ENCODE assay signal across 16 cellular contexts in genomic region chr16:85326794-85327181, GRCh38.
"Had no signal": no experiment of that assay in that cellular context is flagged by ENCODE, and none has a peak within 500 bp of the region (broad histone marks: within the 10 kb centered on the region; RNA-seq: fewer than 3 reads in every experiment).

No MANE protein-coding gene starts in this region.

- H3K36me3 Mint-ChIP-seq: activated CD4-positive, alpha-beta memory T cell treated with anti-CD3 and anti-CD28 coated beads for 36 hours; activated naive CD8-positive, alpha-beta T cell treated with anti-CD3 and anti-CD28 coated beads for 36 hours had no signal

- H3K9me3 Mint-ChIP-seq: activated CD4-positive, alpha-beta memory T cell treated with anti-CD3 and anti-CD28 coated beads for 36 hours; activated naive CD8-positive, alpha-beta T cell treated with anti-CD3 and anti-CD28 coated beads for 36 hours; activated T-cell treated with anti-CD3 and anti-CD28 coated beads, Interleukin-2, amount 50 U/mL, for 4 hours had no signal

- H3K27me3 ChIP-seq: ovary, transverse colon had no signal

- H3K27ac ChIP-seq: dorsolateral prefrontal cortex, esophagus squamous epithelium, lower lobe of right lung, ovary, transverse colon had no signal

- H3K4me3 ChIP-seq: dorsolateral prefrontal cortex, esophagus squamous epithelium, lower lobe of right lung, ovary, transverse colon had no signal

- ATAC-seq: activated CD4-positive, CD25-positive, alpha-beta regulatory T cell treated with anti-CD3 and anti-CD28 coated beads, Interleukin-2, amount 50 U/mL, for 24 hours; activated T-cell treated with anti-CD3 and anti-CD28 coated beads, Interleukin-2, amount 50 U/mL, for 4 hours; left cardiac atrium; lower lobe of right lung had no signal

- H3K9me3 ChIP-seq: esophagus squamous epithelium, lower lobe of right lung, ovary, transverse colon had no signal

- H3K36me3 ChIP-seq: esophagus squamous epithelium, lower lobe of right lung, ovary, transverse colon had no signal

- H3K27ac Mint-ChIP-seq: activated CD4-positive, alpha-beta memory T cell treated with anti-CD3 and anti-CD28 coated beads for 36 hours; activated naive CD8-positive, alpha-beta T cell treated with anti-CD3 and anti-CD28 coated beads for 36 hours had no signal

- DNase-seq: activated CD4-positive, alpha-beta memory T cell treated with anti-CD3 and anti-CD28 coated beads for 36 hours; activated gamma-delta T cell treated with Interleukin-2 at 50 U/mL for 16 hours; activated naive CD8-positive, alpha-beta T cell treated with anti-CD3 and anti-CD28 coated beads for 36 hours; activated T-cell treated with anti-CD3 and anti-CD28 coated beads, Interleukin-2, amount 50 U/mL, for 4 hours; dorsolateral prefrontal cortex; esophagus squamous epithelium; foreskin fibroblast; head of caudate nucleus; left cardiac atrium; lower lobe of right lung; ovary; stimulated activated CD4-positive, alpha-beta T cell treated with anti-CD3 and anti-CD28 coated beads, Interleukin-12 subunit alpha, Interleukin-12 subunit beta, amount 100 ng/mL, for 4 hours; stimulated activated naive CD4-positive, alpha-beta T cell; substantia nigra; transverse colon had no signal

- H3K4me3 Mint-ChIP-seq: activated CD4-positive, alpha-beta memory T cell treated with anti-CD3 and anti-CD28 coated beads for 36 hours; activated naive CD8-positive, alpha-beta T cell treated with anti-CD3 and anti-CD28 coated beads for 36 hours; activated T-cell treated with anti-CD3 and anti-CD28 coated beads, Interleukin-2, amount 50 U/mL, for 4 hours had no signal
